12 cellular contexts compared by ENCODE assay signal in genomic region chr7:98867271-98867701, GRCh38. TPM values are rescaled to one million over a fixed set of nuclear protein-coding genes. Genes with fewer than 3 reads are reported as not detected.
A peak's percentile ranks its signal among the peaks of the same experiment; 100 is the strongest.
DNase-seq lines count a peak whose midpoint lies in the region; ATAC-seq, FAIRE-seq and TF ChIP-seq lines count a peak whose summit lies in the region.
"Had no signal": no experiment of that assay in that cellular context is flagged by ENCODE, and none has a peak within 500 bp of the region (broad histone marks: within the 10 kb centered on the region; RNA-seq: fewer than 3 reads in every experiment).

No MANE protein-coding gene starts in this region.

- POLR2A ChIA-PET in K562 (lab: Yijun Ruan, JAX) = no interaction called here

- peak; percentile 11; the same call in 1 of the 3 replicates for ATAC-seq in K562
- no peak for ATAC-seq in activated CD4-positive, CD25-positive, alpha-beta regulatory T cell treated with anti-CD3 and anti-CD28 coated beads, Interleukin-2, amount 50 U/mL, for 24 hours

- peaks cover 37 to 74% of the 10 kb centered on the region in 2 experiments; a peak in 4 of 5 replicates for H3K27me3 ChIP-seq in K562 (ENCODE audit: control insufficient read depth in 2 of 2, insufficient read depth in 2 of 2, low read length in 2 of 2)

- H4K20me1 ChIP-seq in K562 (replicated peaks; ENCODE audit: control insufficient read depth, insufficient read depth, low read length) = 0 out of 2 replicates have a peak, but pooled peaks cover 7% of the 10 kb centered on the region

- no peak overlapping the region for H3K9ac ChIP-seq in K562 (ENCODE audit: insufficient read depth in 1 of 2, low read depth in 2 of 2, low read length in 2 of 2)

- H3K36me3 Mint-ChIP-seq in nephron progenitor cell (ENCODE audit: low read depth) = no peaks in the 10 kb centered on the region
- H3K36me3 Mint-ChIP-seq in HFFc6 (ENCODE audit: low read depth) = no peaks in the 10 kb centered on the region

- H3K4me1 Mint-ChIP-seq in nephron progenitor cell (peaks cover 11% of the 10 kb centered on the region), HFFc6 (ENCODE audit: low read depth) (peaks cover 25% of the 10 kb centered on the region)

- H3K4me2 ChIP-seq in K562 (ENCODE audit: insufficient read depth, low read length) = no peak overlapping the region

- peak overlapping the region; percentile 55 for H3K4me3 Mint-ChIP-seq in nephron progenitor cell
- H3K4me3 Mint-ChIP-seq in HFFc6 = no peak overlapping the region
- H3K4me3 Mint-ChIP-seq: T-helper 2 cell treated with Interferon-gamma antibody and Interleukin-4, amounts not matched to agents 5 μg/mL and 100 μg/mL, for 36 hours had no signal

- 0% methylated on average over 7 of the region's 7 CpGs for WGBS in K562 (ENCODE audit: insufficient coverage, low coverage, missing lambda C conversion rate)

- peaks cover 0 to 22% of the 10 kb centered on the region in 2 experiments; a peak in 2 of 5 replicates for H3K4me1 ChIP-seq in K562 (replicated peaks in 1 of 2; ENCODE audit: control insufficient read depth in 2 of 2, insufficient read depth in 2 of 2, low read length in 2 of 2)

- TF ChIP-seq EP300 in K562 (IDR thresholded peaks at IDR 0.05; ENCODE audit: low read length) = no peak

- no peaks in the 10 kb centered on the region for H3K36me3 ChIP-seq in K562 (ENCODE audit: control insufficient read depth, insufficient read depth, low read length)
- H3K36me3 ChIP-seq: HAP-1, upper lobe of left lung had no signal

- H3K4me3 ChIP-seq in K562 = no peak overlapping the region
- H3K4me3 ChIP-seq: HAP-1, upper lobe of left lung had no signal

- no peaks in the 10 kb centered on the region for H3K79me2 ChIP-seq in K562 (ENCODE audit: control insufficient read depth, insufficient read depth, low read length)

- peak; percentile 89 for DNase-seq in D341Med (ENCODE audit: low spot score)
- peak; percentile 25 for DNase-seq in NCI-H146 treated with DMSO at 0.1 percent for 48 hours (lab: John Stamatoyannopoulos, UW; ENCODE audit: unreplicated experiment)
- DNase-seq in K562 (ENCODE audit: extremely low read depth in 1 of 4, low spot score in 3 of 4) = peak in 1 of 4 experiments; percentile 26
- no peak for DNase-seq in nephron progenitor cell
- DNase-seq in GM20000 (ENCODE audit: low spot score) = no peak
- DNase-seq in activated CD8-positive, alpha-beta memory T cell treated with anti-CD3 and anti-CD28 coated beads, Interleukin-2, amount 50 U/mL, for 48 hours = no peak
- no peak for DNase-seq in HFFc6

- intact Hi-C loops in K562 (cut with micrococcal nuclease) = no loop called here

- no peak overlapping the region for H3K27ac ChIP-seq in K562 (ENCODE audit: extremely low read depth, low read depth, low read length)
- H3K27ac ChIP-seq: C4-2B, upper lobe of left lung had no signal

- H2AFZ ChIP-seq in K562 (ENCODE audit: low read depth, low read length) = no peak overlapping the region

- peaks cover 67% of the 10 kb centered on the region for H3K27me3 Mint-ChIP-seq in nephron progenitor cell (ENCODE audit: low read depth, poor library complexity)
- peaks cover 6% of the 10 kb centered on the region for H3K27me3 Mint-ChIP-seq in HFFc6 (ENCODE audit: insufficient read depth)

- no peak for TF ChIP-seq POLR2A in K562 (conservative IDR thresholded peaks at IDR 0.05)

- no peak for FAIRE-seq in K562 (lab: Jason Lieb, UNC)

- H3K27ac Mint-ChIP-seq in nephron progenitor cell = peak overlapping the region; percentile 66
- no peak overlapping the region for H3K27ac Mint-ChIP-seq in HFFc6
- H3K27ac Mint-ChIP-seq: T-helper 2 cell treated with Interferon-gamma antibody and Interleukin-4, amounts not matched to agents 5 μg/mL and 100 μg/mL, for 36 hours had no signal

- BruUV-seq in K562 (replicated peaks; lab: Mats Ljungman, UMichigan) = no TSS peak

- CTCF ChIA-PET in K562 (lab: Yijun Ruan, JAX; ENCODE audit: low intra/inter-chr PET ratio) = no interaction called here

- TF ChIP-seq CTCF in K562 (IDR thresholded peaks at IDR 0.05 in 2 of 3, conservative IDR thresholded peaks at IDR 0.05 in 1 of 3; ENCODE audit: insufficient read depth in 2 of 3, low read depth in 1 of 3, low read length in 3 of 3) (no peak), nephron progenitor cell (IDR thresholded peaks at IDR 0.05) (no peak), GM20000 (IDR thresholded peaks at IDR 0.05; ENCODE audit: extremely low read depth, missing control alignments) (no peak), HFFc6 (IDR thresholded peaks at IDR 0.05) (no peak)

- H3K9me3 Mint-ChIP-seq in nephron progenitor cell (no peaks in the 10 kb centered on the region), HFFc6 (no peaks in the 10 kb centered on the region)
- H3K9me3 Mint-ChIP-seq: T-helper 2 cell treated with Interferon-gamma antibody and Interleukin-4, amounts not matched to agents 5 μg/mL and 100 μg/mL, for 36 hours had no signal

- in situ Hi-C loops in K562 (cut with MboI) = no loop called here

- no peaks in the 10 kb centered on the region for H3K9me3 ChIP-seq in K562 (replicated peaks; ENCODE audit: control insufficient read depth, insufficient read depth, low read depth, low read length)
- H3K9me3 ChIP-seq: HAP-1, upper lobe of left lung had no signal

- no peak for TF ChIP-seq RAD21 in K562 (CRISPR knock-in tag; conservative IDR thresholded peaks at IDR 0.05 in 1 of 2, IDR thresholded peaks at IDR 0.05 in 1 of 2)

- H3K9me1 ChIP-seq in K562 (ENCODE audit: control insufficient read depth, insufficient read depth, low read length) = no peaks in the 10 kb centered on the region

TF ChIP-seq in K562, 482 proteins besides CTCF, POLR2A, EP300 and RAD21 (continues in another document):
- TF ChIP-seq EWSR1 (IDR thresholded peaks at IDR 0.05; ENCODE audit: borderline replicate concordance, low read depth, partially characterized antibody) (no peak), ZFP30 (CRISPR knock-in tag; IDR thresholded peaks at IDR 0.05; ENCODE audit: borderline replicate concordance) (no peak), ATF7 (IDR thresholded peaks at IDR 0.05) (no peak), RBM17 (IDR thresholded peaks at IDR 0.05; ENCODE audit: borderline replicate concordance, low read depth, low read length) (no peak), RB1 (IDR thresholded peaks at IDR 0.05; ENCODE audit: low read depth) (no peak), TAF15 (IDR thresholded peaks at IDR 0.05; ENCODE audit: low read depth, low read length) (0 out of 2 replicates have a peak, but pooled peaks have one; percentile 21)
- TF ChIP-seq, protein P1, sequence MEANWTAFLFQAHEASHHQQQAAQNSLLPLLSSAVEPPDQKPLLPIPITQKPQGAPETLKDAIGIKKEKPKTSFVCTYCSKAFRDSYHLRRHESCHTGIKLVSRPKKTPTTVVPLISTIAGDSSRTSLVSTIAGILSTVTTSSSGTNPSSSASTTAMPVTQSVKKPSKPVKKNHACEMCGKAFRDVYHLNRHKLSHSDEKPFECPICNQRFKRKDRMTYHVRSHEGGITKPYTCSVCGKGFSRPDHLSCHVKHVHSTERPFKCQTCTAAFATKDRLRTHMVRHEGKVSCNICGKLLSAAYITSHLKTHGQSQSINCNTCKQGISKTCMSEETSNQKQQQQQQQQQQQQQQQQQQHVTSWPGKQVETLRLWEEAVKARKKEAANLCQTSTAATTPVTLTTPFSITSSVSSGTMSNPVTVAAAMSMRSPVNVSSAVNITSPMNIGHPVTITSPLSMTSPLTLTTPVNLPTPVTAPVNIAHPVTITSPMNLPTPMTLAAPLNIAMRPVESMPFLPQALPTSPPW (CRISPR knock-in tag; IDR thresholded peaks at IDR 0.05) = peak; percentile 74

RNA-seq across cellular contexts. Expression of gene TMEM130, which starts 2.5 kb away (rescaled TPM):
- total RNA-seq in K562 (2011; cell fraction: chromatin; rRNA removed; ENCODE audit: low replicate concordance) = not detected in 2 replicates
- total RNA-seq in K562 (2011; cell fraction: nucleolus; rRNA removed) = not detected in 2 replicates
- not detected in 2 replicates for total RNA-seq in K562 (2011; cell fraction: nucleoplasm; rRNA removed)
- total RNA-seq in K562 (2014; rRNA removed) = not detected in 2 replicates
- not detected in 2 replicates for total RNA-seq in K562 (2014; rRNA removed; fragmentation: Illumina TruSeq; extraction: Trizol)
- total RNA-seq in K562 (2015; rRNA removed; fragmentation: Illumina TruSeq; extraction: Trizol) = not detected in 2 replicates
- total RNA-seq in K562 (2021) = 0.07 TPM in 1 of 2 replicates, not detected in the other
- polyA plus RNA-seq in K562 (2011; rRNA removed) = not detected in 2 replicates
- polyA plus RNA-seq in K562 (2011; cell fraction: cytosol; rRNA removed) = 0.01 TPM in 1 of 2 replicates, not detected in the other
- not detected in 2 replicates for polyA plus RNA-seq in K562 (2011; cell fraction: nucleus; rRNA removed)
- polyA plus RNA-seq in K562 (2012) = 0.03 and 0.15 TPM in 2 replicates
- polyA plus RNA-seq in K562 (2014; fragmentation: Illumina TruSeq; extraction: Trizol) = not detected in 2 replicates
- not detected for polyA plus RNA-seq in K562 (2014; fragmentation: Nextera tagmentation; extraction: Ambion mirVana)
- not detected in 2 replicates for polyA plus RNA-seq in K562 (2014; rRNA removed)
- polyA minus RNA-seq in K562 (2011; rRNA and poly(A)+ RNA removed) = not detected in 2 replicates
- not detected in 2 replicates for polyA minus RNA-seq in K562 (2011; cell fraction: cytosol; rRNA and poly(A)+ RNA removed)
- polyA minus RNA-seq in K562 (2011; cell fraction: nucleus; rRNA and poly(A)+ RNA removed) = not detected in 2 replicates
- total RNA-seq in HFFc6 (2021; fragmentation: NEBNext Ultra II Directional; extraction: Animal tissue kit (Norgen Biotek cat#: 25700)) = 10 to 100 TPM in 5 of 6 experiments, 1 to 10 TPM in 1; 5.6 to 13.1 (median 11.8) TPM

RNA-seq across cellular contexts. Expression of gene TRRAP, which starts 11.0 kb away (rescaled TPM):
- total RNA-seq in K562 (2011; cell fraction: chromatin; rRNA removed; ENCODE audit: low replicate concordance) = 155 and 182 TPM in 2 replicates
- total RNA-seq in K562 (2011; cell fraction: nucleolus; rRNA removed) = 95.1 and 104 TPM in 2 replicates
- total RNA-seq in K562 (2011; cell fraction: nucleoplasm; rRNA removed) = 88.9 and 95.6 TPM in 2 replicates
- total RNA-seq in K562 (2014; rRNA removed) (14.9 and 17.4 TPM in 2 replicates), K562 (2014; rRNA removed; fragmentation: Illumina TruSeq; extraction: Trizol) (5.8 and 6.6 TPM in 2 replicates), K562 (2015; rRNA removed; fragmentation: Illumina TruSeq; extraction: Trizol) (8.4 and 9.7 TPM in 2 replicates), K562 (2021) (44.2 and 47.2 TPM in 2 replicates)
- polyA plus RNA-seq in K562 (2011; rRNA removed) (9.7 and 12.2 TPM in 2 replicates), K562 (2014; fragmentation: Illumina TruSeq; extraction: Trizol) (29.1 and 29.7 TPM in 2 replicates), K562 (2014; fragmentation: Nextera tagmentation; extraction: Ambion mirVana) (1 to 10 TPM; 1.3 to 1.5 TPM), K562 (2014; rRNA removed) (19.4 and 19.5 TPM in 2 replicates)
- polyA plus RNA-seq in K562 (2011; cell fraction: cytosol; rRNA removed) = 12.8 and 18.1 TPM in 2 replicates
- 38.5 and 65.8 TPM in 2 replicates for polyA plus RNA-seq in K562 (2011; cell fraction: nucleus; rRNA removed)
- 25.6 and 27.6 TPM in 2 replicates for polyA plus RNA-seq in K562 (2012)
- polyA minus RNA-seq in K562 (2011; rRNA and poly(A)+ RNA removed) = 31.1 and 34.7 TPM in 2 replicates
- polyA minus RNA-seq in K562 (2011; cell fraction: cytosol; rRNA and poly(A)+ RNA removed) = 35.7 and 44.2 TPM in 2 replicates
- 48.2 and 50.0 TPM in 2 replicates for polyA minus RNA-seq in K562 (2011; cell fraction: nucleus; rRNA and poly(A)+ RNA removed)
- total RNA-seq in HFFc6 (2021; fragmentation: NEBNext Ultra II Directional; extraction: Animal tissue kit (Norgen Biotek cat#: 25700)) = 10 to 100 TPM; 26.6 to 35.5 (median 28.7) TPM

Comparison
In these comparisons a context has a peak if more than half of its experiments do, and no peak if none do; other contexts are left out.
1. DNase-seq: peak in D341Med (single experiment) and NCI-H146 treated with DMSO at 0.1 percent for 48 hours (single experiment); none in nephron progenitor cell (single experiment), GM20000 (single experiment), activated CD8-positive, alpha-beta memory T cell treated with anti-CD3 and anti-CD28 coated beads, Interleukin-2, amount 50 U/mL, for 48 hours (single experiment) and HFFc6 (single experiment).
2. RNA of gene TMEM130, which starts 2.5 kb away (total RNA-seq): 5.6 to 13.1 TPM in HFFc6; 0.07 TPM in K562; every median in the first group is over 4 times any median in the second.